Comparison of ENCODE assay signal across 1 cellular context in the genomic region with DNA sequence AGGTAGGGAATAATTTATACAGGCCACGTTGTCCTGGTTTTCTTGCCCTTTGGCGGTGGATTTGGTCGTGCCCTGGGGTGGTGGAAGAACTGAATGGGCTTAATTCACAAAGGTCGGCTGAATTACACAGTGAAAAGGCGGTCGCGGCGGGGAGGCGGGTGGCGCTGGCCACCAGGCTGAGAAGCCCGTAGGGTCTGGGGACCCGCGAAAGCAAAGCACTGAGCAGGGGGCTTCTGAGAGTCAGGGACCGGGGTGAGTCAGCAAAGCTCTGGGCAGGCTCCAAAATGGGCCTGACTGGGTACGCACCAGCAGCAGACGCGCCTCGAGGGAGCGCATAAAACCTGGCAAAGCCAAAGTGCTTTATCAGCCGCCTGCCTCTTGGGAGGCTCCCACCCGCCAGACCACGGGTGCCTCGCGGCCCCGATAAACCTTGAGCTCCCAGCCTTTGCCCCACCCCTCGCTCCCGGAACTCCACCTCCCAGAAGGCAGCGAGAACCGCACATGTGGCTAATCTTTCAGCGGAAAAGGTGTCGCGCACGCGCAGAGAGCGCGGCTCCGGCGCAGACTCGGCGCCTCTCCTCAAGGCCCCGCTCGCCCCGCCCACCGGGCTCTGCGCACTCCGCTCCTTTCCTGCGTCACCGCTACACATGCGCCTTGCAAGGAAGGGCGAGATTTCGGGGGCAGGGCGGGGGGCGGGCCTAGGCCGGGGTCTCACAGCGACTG.
TF ChIP-seq lines count a peak whose summit lies in the region.

No MANE protein-coding gene starts in this region.

TF ChIP-seq in K562, 482 proteins besides CTCF, POLR2A, EP300 and RAD21 (continued from another document and continues in another):
- TF ChIP-seq JUN (IDR thresholded peaks at IDR 0.05; ENCODE audit: borderline replicate concordance, low read depth, low read length) (peak; percentile 55; the same call in 1 of the 2 replicates), JUN (CRISPR knock-in tag; IDR thresholded peaks at IDR 0.05; ENCODE audit: borderline replicate concordance) (no peak), TCF7 (IDR thresholded peaks at IDR 0.05; ENCODE audit: borderline replicate concordance) (0 out of 2 replicates have a peak, but pooled peaks have one; percentile 24), GTF2F1 (IDR thresholded peaks at IDR 0.05; ENCODE audit: low read depth, low read length) (0 out of 2 replicates have a peak, but pooled peaks have one; percentile 15), HIVEP1 (CRISPR knock-in tag; IDR thresholded peaks at IDR 0.05) (no peak), SMAD2 (IDR thresholded peaks at IDR 0.05; ENCODE audit: low read depth, low read length) (no peak), FIP1L1 (IDR thresholded peaks at IDR 0.05; ENCODE audit: low read depth, low read length, poor library complexity, severe bottlenecking) (peak; percentile 43), LARP7 (IDR thresholded peaks at IDR 0.05) (no peak), ZNF644 (tag; IDR thresholded peaks at IDR 0.05; ENCODE audit: low read depth) (no peak), HDAC6 (IDR thresholded peaks at IDR 0.05; ENCODE audit: low read depth, low read length) (no peak), NR1H2 (CRISPR knock-in tag; IDR thresholded peaks at IDR 0.05) (no peak), DMBX1 (CRISPR knock-in tag; IDR thresholded peaks at IDR 0.05; ENCODE audit: borderline replicate concordance) (peak; percentile 64; the same call in 1 of the 2 replicates), SAFB (IDR thresholded peaks at IDR 0.05; ENCODE audit: borderline replicate concordance, low read depth, low read length) (peak; percentile 44; the same call in 1 of the 2 replicates), ZNF589 (CRISPR knock-in tag; IDR thresholded peaks at IDR 0.05; ENCODE audit: low read depth) (peak; percentile 80; the same call in 1 of the 2 replicates), BCL6 (CRISPR knock-in tag; IDR thresholded peaks at IDR 0.05) (no peak), SAP30 (IDR thresholded peaks at IDR 0.05; ENCODE audit: borderline replicate concordance, insufficient read depth, low read depth, low read length, poor library complexity, severe bottlenecking) (no peak), NCOA1 (IDR thresholded peaks at IDR 0.05; ENCODE audit: low read depth) (0 out of 2 replicates have a peak, but pooled peaks have one; percentile 13)
- TF ChIP-seq, protein P1, sequence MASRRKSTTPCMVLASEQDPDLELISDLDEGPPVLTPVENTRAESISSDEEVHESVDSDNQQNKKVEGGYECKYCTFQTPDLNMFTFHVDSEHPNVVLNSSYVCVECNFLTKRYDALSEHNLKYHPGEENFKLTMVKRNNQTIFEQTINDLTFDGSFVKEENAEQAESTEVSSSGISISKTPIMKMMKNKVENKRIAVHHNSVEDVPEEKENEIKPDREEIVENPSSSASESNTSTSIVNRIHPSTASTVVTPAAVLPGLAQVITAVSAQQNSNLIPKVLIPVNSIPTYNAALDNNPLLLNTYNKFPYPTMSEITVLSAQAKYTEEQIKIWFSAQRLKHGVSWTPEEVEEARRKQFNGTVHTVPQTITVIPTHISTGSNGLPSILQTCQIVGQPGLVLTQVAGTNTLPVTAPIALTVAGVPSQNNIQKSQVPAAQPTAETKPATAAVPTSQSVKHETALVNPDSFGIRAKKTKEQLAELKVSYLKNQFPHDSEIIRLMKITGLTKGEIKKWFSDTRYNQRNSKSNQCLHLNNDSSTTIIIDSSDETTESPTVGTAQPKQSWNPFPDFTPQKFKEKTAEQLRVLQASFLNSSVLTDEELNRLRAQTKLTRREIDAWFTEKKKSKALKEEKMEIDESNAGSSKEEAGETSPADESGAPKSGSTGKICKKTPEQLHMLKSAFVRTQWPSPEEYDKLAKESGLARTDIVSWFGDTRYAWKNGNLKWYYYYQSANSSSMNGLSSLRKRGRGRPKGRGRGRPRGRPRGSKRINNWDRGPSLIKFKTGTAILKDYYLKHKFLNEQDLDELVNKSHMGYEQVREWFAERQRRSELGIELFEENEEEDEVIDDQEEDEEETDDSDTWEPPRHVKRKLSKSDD (conservative IDR thresholded peaks at IDR 0.05; ENCODE audit: low read length): no peak
- TF ChIP-seq, protein P2, sequence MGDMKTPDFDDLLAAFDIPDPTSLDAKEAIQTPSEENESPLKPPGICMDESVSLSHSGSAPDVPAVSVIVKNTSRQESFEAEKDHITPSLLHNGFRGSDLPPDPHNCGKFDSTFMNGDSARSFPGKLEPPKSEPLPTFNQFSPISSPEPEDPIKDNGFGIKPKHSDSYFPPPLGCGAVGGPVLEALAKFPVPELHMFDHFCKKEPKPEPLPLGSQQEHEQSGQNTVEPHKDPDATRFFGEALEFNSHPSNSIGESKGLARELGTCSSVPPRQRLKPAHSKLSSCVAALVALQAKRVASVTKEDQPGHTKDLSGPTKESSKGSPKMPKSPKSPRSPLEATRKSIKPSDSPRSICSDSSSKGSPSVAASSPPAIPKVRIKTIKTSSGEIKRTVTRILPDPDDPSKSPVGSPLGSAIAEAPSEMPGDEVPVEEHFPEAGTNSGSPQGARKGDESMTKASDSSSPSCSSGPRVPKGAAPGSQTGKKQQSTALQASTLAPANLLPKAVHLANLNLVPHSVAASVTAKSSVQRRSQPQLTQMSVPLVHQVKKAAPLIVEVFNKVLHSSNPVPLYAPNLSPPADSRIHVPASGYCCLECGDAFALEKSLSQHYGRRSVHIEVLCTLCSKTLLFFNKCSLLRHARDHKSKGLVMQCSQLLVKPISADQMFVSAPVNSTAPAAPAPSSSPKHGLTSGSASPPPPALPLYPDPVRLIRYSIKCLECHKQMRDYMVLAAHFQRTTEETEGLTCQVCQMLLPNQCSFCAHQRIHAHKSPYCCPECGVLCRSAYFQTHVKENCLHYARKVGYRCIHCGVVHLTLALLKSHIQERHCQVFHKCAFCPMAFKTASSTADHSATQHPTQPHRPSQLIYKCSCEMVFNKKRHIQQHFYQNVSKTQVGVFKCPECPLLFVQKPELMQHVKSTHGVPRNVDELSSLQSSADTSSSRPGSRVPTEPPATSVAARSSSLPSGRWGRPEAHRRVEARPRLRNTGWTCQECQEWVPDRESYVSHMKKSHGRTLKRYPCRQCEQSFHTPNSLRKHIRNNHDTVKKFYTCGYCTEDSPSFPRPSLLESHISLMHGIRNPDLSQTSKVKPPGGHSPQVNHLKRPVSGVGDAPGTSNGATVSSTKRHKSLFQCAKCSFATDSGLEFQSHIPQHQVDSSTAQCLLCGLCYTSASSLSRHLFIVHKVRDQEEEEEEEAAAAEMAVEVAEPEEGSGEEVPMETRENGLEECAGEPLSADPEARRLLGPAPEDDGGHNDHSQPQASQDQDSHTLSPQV (IDR thresholded peaks at IDR 0.05): peak; percentile 90
- TF ChIP-seq, protein P3, sequence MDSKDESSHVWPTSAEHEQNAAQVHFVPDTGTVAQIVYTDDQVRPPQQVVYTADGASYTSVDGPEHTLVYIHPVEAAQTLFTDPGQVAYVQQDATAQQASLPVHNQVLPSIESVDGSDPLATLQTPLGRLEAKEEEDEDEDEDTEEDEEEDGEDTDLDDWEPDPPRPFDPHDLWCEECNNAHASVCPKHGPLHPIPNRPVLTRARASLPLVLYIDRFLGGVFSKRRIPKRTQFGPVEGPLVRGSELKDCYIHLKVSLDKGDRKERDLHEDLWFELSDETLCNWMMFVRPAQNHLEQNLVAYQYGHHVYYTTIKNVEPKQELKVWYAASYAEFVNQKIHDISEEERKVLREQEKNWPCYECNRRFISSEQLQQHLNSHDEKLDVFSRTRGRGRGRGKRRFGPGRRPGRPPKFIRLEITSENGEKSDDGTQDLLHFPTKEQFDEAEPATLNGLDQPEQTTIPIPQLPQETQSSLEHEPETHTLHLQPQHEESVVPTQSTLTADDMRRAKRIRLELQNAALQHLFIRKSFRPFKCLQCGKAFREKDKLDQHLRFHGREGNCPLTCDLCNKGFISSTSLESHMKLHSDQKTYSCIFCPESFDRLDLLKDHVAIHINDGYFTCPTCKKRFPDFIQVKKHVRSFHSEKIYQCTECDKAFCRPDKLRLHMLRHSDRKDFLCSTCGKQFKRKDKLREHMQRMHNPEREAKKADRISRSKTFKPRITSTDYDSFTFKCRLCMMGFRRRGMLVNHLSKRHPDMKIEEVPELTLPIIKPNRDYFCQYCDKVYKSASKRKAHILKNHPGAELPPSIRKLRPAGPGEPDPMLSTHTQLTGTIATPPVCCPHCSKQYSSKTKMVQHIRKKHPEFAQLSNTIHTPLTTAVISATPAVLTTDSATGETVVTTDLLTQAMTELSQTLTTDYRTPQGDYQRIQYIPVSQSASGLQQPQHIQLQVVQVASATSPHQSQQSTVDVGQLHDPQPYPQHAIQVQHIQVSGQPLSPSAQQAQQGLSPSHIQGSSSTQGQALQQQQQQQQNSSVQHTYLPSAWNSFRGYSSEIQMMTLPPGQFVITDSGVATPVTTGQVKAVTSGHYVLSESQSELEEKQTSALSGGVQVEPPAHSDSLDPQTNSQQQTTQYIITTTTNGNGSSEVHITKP (IDR thresholded peaks at IDR 0.05; ENCODE audit: partially characterized antibody): peak; percentile 81
- TF ChIP-seq, protein P4, sequence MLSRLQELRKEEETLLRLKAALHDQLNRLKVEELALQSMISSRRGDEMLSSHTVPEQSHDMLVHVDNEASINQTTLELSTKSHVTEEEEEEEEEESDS (CRISPR knock-in tag; IDR thresholded peaks at IDR 0.05): no peak
- TF ChIP-seq, protein P5, sequence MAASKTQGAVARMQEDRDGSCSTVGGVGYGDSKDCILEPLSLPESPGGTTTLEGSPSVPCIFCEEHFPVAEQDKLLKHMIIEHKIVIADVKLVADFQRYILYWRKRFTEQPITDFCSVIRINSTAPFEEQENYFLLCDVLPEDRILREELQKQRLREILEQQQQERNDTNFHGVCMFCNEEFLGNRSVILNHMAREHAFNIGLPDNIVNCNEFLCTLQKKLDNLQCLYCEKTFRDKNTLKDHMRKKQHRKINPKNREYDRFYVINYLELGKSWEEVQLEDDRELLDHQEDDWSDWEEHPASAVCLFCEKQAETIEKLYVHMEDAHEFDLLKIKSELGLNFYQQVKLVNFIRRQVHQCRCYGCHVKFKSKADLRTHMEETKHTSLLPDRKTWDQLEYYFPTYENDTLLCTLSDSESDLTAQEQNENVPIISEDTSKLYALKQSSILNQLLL (CRISPR knock-in tag; IDR thresholded peaks at IDR 0.05; ENCODE audit: borderline replicate concordance): no peak
- TF ChIP-seq, protein P6, sequence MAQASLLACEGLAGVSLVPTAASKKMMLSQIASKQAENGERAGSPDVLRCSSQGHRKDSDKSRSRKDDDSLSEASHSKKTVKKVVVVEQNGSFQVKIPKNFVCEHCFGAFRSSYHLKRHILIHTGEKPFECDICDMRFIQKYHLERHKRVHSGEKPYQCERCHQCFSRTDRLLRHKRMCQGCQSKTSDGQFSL (CRISPR knock-in tag; IDR thresholded peaks at IDR 0.05): no peak
- TF ChIP-seq, protein P6 (tag; IDR thresholded peaks at IDR 0.05): no peak
- TF ChIP-seq, protein P7, sequence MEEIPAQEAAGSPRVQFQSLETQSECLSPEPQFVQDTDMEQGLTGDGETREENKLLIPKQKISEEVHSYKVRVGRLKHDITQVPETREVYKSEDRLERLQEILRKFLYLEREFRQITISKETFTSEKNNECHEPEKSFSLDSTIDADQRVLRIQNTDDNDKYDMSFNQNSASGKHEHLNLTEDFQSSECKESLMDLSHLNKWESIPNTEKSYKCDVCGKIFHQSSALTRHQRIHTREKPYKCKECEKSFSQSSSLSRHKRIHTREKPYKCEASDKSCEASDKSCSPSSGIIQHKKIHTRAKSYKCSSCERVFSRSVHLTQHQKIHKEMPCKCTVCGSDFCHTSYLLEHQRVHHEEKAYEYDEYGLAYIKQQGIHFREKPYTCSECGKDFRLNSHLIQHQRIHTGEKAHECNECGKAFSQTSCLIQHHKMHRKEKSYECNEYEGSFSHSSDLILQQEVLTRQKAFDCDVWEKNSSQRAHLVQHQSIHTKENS (CRISPR knock-in tag; IDR thresholded peaks at IDR 0.05): no peak
- TF ChIP-seq, protein P8, sequence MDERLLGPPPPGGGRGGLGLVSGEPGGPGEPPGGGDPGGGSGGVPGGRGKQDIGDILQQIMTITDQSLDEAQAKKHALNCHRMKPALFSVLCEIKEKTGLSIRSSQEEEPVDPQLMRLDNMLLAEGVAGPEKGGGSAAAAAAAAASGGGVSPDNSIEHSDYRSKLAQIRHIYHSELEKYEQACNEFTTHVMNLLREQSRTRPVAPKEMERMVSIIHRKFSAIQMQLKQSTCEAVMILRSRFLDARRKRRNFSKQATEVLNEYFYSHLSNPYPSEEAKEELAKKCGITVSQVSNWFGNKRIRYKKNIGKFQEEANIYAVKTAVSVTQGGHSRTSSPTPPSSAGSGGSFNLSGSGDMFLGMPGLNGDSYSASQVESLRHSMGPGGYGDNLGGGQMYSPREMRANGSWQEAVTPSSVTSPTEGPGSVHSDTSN (CRISPR knock-in tag; IDR thresholded peaks at IDR 0.05; ENCODE audit: low read depth): no peak
- TF ChIP-seq, protein P8 (tag; conservative IDR thresholded peaks at IDR 0.05; ENCODE audit: low read depth): 0 out of 2 replicates have a peak, but pooled peaks have one; percentile 27
- TF ChIP-seq, protein P9, sequence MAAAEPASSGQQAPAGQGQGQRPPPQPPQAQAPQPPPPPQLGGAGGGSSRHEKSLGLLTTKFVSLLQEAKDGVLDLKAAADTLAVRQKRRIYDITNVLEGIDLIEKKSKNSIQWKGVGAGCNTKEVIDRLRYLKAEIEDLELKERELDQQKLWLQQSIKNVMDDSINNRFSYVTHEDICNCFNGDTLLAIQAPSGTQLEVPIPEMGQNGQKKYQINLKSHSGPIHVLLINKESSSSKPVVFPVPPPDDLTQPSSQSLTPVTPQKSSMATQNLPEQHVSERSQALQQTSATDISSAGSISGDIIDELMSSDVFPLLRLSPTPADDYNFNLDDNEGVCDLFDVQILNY (CRISPR knock-in tag; IDR thresholded peaks at IDR 0.05): no peak
- TF ChIP-seq, protein P10, sequence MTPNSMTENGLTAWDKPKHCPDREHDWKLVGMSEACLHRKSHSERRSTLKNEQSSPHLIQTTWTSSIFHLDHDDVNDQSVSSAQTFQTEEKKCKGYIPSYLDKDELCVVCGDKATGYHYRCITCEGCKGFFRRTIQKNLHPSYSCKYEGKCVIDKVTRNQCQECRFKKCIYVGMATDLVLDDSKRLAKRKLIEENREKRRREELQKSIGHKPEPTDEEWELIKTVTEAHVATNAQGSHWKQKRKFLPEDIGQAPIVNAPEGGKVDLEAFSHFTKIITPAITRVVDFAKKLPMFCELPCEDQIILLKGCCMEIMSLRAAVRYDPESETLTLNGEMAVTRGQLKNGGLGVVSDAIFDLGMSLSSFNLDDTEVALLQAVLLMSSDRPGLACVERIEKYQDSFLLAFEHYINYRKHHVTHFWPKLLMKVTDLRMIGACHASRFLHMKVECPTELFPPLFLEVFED (CRISPR knock-in tag; conservative IDR thresholded peaks at IDR 0.05): peak; percentile 44; the same call in 1 of the 2 replicates
- TF ChIP-seq, protein P11, sequence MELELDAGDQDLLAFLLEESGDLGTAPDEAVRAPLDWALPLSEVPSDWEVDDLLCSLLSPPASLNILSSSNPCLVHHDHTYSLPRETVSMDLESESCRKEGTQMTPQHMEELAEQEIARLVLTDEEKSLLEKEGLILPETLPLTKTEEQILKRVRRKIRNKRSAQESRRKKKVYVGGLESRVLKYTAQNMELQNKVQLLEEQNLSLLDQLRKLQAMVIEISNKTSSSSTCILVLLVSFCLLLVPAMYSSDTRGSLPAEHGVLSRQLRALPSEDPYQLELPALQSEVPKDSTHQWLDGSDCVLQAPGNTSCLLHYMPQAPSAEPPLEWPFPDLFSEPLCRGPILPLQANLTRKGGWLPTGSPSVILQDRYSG (tag; conservative IDR thresholded peaks at IDR 0.05; ENCODE audit: low read depth): peak; percentile 66; the same call in 1 of the 2 replicates
